16 cellular contexts compared by ENCODE assay signal in genomic region chr3:159792070-159792469, GRCh38. TPM values are rescaled to one million over a fixed set of nuclear protein-coding genes. Genes with fewer than 3 reads are reported as not detected.
DNase-seq lines count a peak whose midpoint lies in the region; TF ChIP-seq lines count a peak whose summit lies in the region.
"Had no signal": no experiment of that assay in that cellular context is flagged by ENCODE, and none has a peak within 500 bp of the region (broad histone marks: within the 10 kb centered on the region; RNA-seq: fewer than 3 reads in every experiment).

No MANE protein-coding gene starts in this region.

- no peak for TF ChIP-seq POLR2A in transverse colon (IDR thresholded peaks at IDR 0.05)

- H4K20me1 ChIP-seq in osteoblast (ENCODE audit: insufficient read depth, low read length), result peaks cover 17% of the 10 kb centered on the region

- TF ChIP-seq EP300 in transverse colon (IDR thresholded peaks at IDR 0.05; ENCODE audit: low read depth), result no peak

- H3K27me3 ChIP-seq in ascending aorta (no peaks in the 10 kb centered on the region), osteoblast (ENCODE audit: insufficient read depth, low read length) (no peaks in the 10 kb centered on the region), transverse colon (no peaks in the 10 kb centered on the region), HAP-1 (ENCODE audit: low read depth) (no peaks in the 10 kb centered on the region)
- H3K27me3 ChIP-seq: neural progenitor cell, upper lobe of left lung had no signal

- H3K27ac ChIP-seq in ascending aorta, result peak overlapping the region; percentile 49 to 89
- H3K27ac ChIP-seq in osteoblast (ENCODE audit: low read depth, low read length), result no peak overlapping the region
- peak overlapping the region; percentile 72 to 82 (median 80) for H3K27ac ChIP-seq in transverse colon
- H3K27ac ChIP-seq: HL-60, neural progenitor cell, upper lobe of left lung had no signal

- H3K9me3 ChIP-seq in ascending aorta, result no peaks in the 10 kb centered on the region
- no peaks in the 10 kb centered on the region for H3K9me3 ChIP-seq in osteoblast (ENCODE audit: low read depth, low read length)
- no peaks in the 10 kb centered on the region for H3K9me3 ChIP-seq in transverse colon
- H3K9me3 ChIP-seq in HAP-1, result no peaks in the 10 kb centered on the region
- H3K9me3 ChIP-seq: upper lobe of left lung had no signal

- TF ChIP-seq CTCF in ascending aorta (IDR thresholded peaks at IDR 0.05), result no peak
- no peak for TF ChIP-seq CTCF in osteoblast (IDR thresholded peaks at IDR 0.05; ENCODE audit: extremely low read depth, low read depth, low read length)
- TF ChIP-seq CTCF in transverse colon (IDR thresholded peaks at IDR 0.05), result no peak

- intact Hi-C loops in ascending aorta (cut with DNase I) (no loop called here), head of caudate nucleus (cut with DNase I) (no loop called here), transverse colon (cut with DNase I; ENCODE audit: low total_unique reads) (no loop called here)

- H3K4me1 ChIP-seq in ascending aorta, result peaks cover 22 to 71% of the 10 kb centered on the region in 2 donors
- peaks cover 32% of the 10 kb centered on the region for H3K4me1 ChIP-seq in osteoblast (ENCODE audit: insufficient read depth, low read length)
- H3K4me1 ChIP-seq in transverse colon, result peaks cover 23 to 71% (median 32%) of the 10 kb centered on the region in 4 donors
- peaks cover 18% of the 10 kb centered on the region for H3K4me1 ChIP-seq in HAP-1
- H3K4me1 ChIP-seq: neural progenitor cell had no signal

- H3K4me3 ChIP-seq in ascending aorta (no peak overlapping the region), osteoblast (ENCODE audit: insufficient read depth, low read length) (no peak overlapping the region), transverse colon (no peak overlapping the region), HAP-1 (no peak overlapping the region)
- H3K4me3 ChIP-seq: neural progenitor cell, upper lobe of left lung had no signal

- H3K79me2 ChIP-seq in osteoblast (ENCODE audit: insufficient read depth, low read length), result peaks cover 97% of the 10 kb centered on the region

- in situ Hi-C loops in transverse colon (cut with MboI; ENCODE audit: low pct_ligation_motif_present in 1 of 4, low pct_unique_long_range_greater_than_20kb in 1 of 4, low sequenced_read_pairs in 3 of 4), result loop anchor here in 1 of 4 donors (10.0 kb wide), 1 partner anchor 527 kb away; no protein-coding TSS in a partner anchor
- in situ Hi-C loops in HAP-1 (cut with MboI; ENCODE audit: low sequenced_read_pairs), result no loop called here

- H2AFZ ChIP-seq in osteoblast (ENCODE audit: low read length), result no peak overlapping the region
- H2AFZ ChIP-seq: neural progenitor cell had no signal

- no peak overlapping the region for H3K4me2 ChIP-seq in osteoblast (ENCODE audit: insufficient read depth, low read length)
- H3K4me2 ChIP-seq: neural progenitor cell had no signal

- 93 to 100% methylated on average over 2 of the region's 2 CpGs for WGBS in transverse colon (ENCODE audit: low coverage in 1 of 2), 2 donors

- H3K36me3 ChIP-seq in ascending aorta (no peaks in the 10 kb centered on the region), osteoblast (ENCODE audit: insufficient read depth, low read length) (peaks cover 4% of the 10 kb centered on the region), transverse colon (no peaks in the 10 kb centered on the region), HAP-1 (replicated peaks) (no peaks in the 10 kb centered on the region)
- H3K36me3 ChIP-seq: neural progenitor cell, upper lobe of left lung had no signal

- DNase-seq in ascending aorta (ENCODE audit: low spot score in 2 of 2), result peak in 1 of 2 donors; percentile 45
- DNase-seq in head of caudate nucleus, result peak in 28 of 42 donors; percentile 10 to 78 (median 48)
- peak; percentile 66 for DNase-seq in osteoblast (ENCODE audit: insufficient read length, low spot score, missing footprints)
- DNase-seq in transverse colon, result no peak
- DNase-seq in HAP-1 (ENCODE audit: low spot score in 2 of 2), result no peak
- no peak for DNase-seq in activated naive CD4-positive, alpha-beta T cell treated with Interleukin-2 at 50 U/mL for 16 hours
- no peak for DNase-seq in activated CD4-positive, alpha-beta T cell treated with anti-CD3 and anti-CD28 coated beads, Interleukin-2, amount 50 U/mL, for 4 hours
- DNase-seq: activated CD4-positive, alpha-beta memory T cell treated with anti-CD3 and anti-CD28 coated beads, Interleukin-2, amount 10 ng/mL, durations not matched to agents 7 days and 5 days; NCI-H1436; NCI-H2081 treated with DMSO at 0.1 percent for 48 hours; NCI-H748 treated with DMSO at 0.1 percent for 48 hours; T-helper 1 cell had no signal

RNA-seq across cellular contexts. Expression of gene SCHIP1, which starts 47.6 kb away (rescaled TPM):
- total RNA-seq in ascending aorta, result 11.7 TPM
- 1.8 and 2.4 TPM in 2 replicates for total RNA-seq in osteoblast
- total RNA-seq in transverse colon, result 1 to 10 TPM in 2 of 4 donors, under 1 TPM in 2; 0.20 to 7.5 (median 2.5) TPM
- total RNA-seq: activated T-helper 17 cell treated with anti-CD3 and anti-CD28 coated beads, Interleukin-2, amount 50 U/mL, for 72 hours had no signal

Comparison
In these comparisons a context has a peak if more than half of its experiments do, and no peak if none do; other contexts are left out.
1. DNase-seq: peak in head of caudate nucleus (28 of 42) and osteoblast (single experiment); none in transverse colon (single experiment), HAP-1 (0 of 2), activated naive CD4-positive, alpha-beta T cell treated with Interleukin-2 at 50 U/mL for 16 hours (single experiment) and activated CD4-positive, alpha-beta T cell treated with anti-CD3 and anti-CD28 coated beads, Interleukin-2, amount 50 U/mL, for 4 hours (0 of 2).